Comparison of ENCODE assay signal across 8 cellular contexts in genomic region chr11:129960216-129961214, GRCh38. TPM values are rescaled to one million over a fixed set of nuclear protein-coding genes. Genes with fewer than 3 reads are reported as not detected.
DNase-seq lines count a peak whose midpoint lies in the region; ATAC-seq, FAIRE-seq and TF ChIP-seq lines count a peak whose summit lies in the region.

No MANE protein-coding gene starts in this region.

- CTCF ChIA-PET in HEK293 (lab: Yijun Ruan, JAX) = interaction anchor here (1.0 kb wide), 1 partner anchor 37 kb away, joined by 4 read pairs; no protein-coding TSS in a partner anchor

- peak; percentile 83 for ATAC-seq in GM18519 (IDR thresholded peaks at IDR 0.05; ENCODE audit: low FRiP score, unreplicated experiment)
- no peak for ATAC-seq in Right ventricle myocardium superior (ENCODE audit: poor library complexity)

- H3K27ac ChIP-seq in HEK293 (ENCODE audit: extremely low read depth, low read depth, low read length) = no peak overlapping the region
- H3K27ac ChIP-seq in effector memory CD4-positive, alpha-beta T cell (ENCODE audit: insufficient read depth, low read length, poor library complexity, severe bottlenecking) = no peak overlapping the region

- intact Hi-C loops in Right ventricle myocardium superior (cut with DNase I) = no loop called here

- H3K4me3 ChIP-seq in HEK293 (ENCODE audit: low read depth, low read length) (no peak overlapping the region), foreskin fibroblast (ENCODE audit: low read depth in 1 of 2, low read length in 2 of 2) (no peak overlapping the region)
- no peak overlapping the region for H3K4me3 ChIP-seq in effector memory CD4-positive, alpha-beta T cell (ENCODE audit: insufficient read depth, low read depth, low read length, poor library complexity, severe bottlenecking)

- DNase-seq in MV-4-11 (lab: John Stamatoyannopoulos, UW) (peak; percentile 43), foreskin fibroblast (peak; percentile 89 to 95), Right ventricle myocardium superior (no peak), frontal cortex (ENCODE audit: low spot score in 2 of 2) (no peak), NOMO-1 treated with dmso at 0.1 percent for 144 hours (lab: John Stamatoyannopoulos, UW; ENCODE audit: unreplicated experiment) (no peak)
- no peak for DNase-seq in effector memory CD4-positive, alpha-beta T cell

- no peak for TF ChIP-seq CTCF in HEK293 (tag by site-specific recombination; IDR thresholded peaks at IDR 0.05)
- no peak for TF ChIP-seq CTCF in foreskin fibroblast (IDR thresholded peaks at IDR 0.05; ENCODE audit: low read depth, low read length)

- H3K4me1 ChIP-seq in HEK293 (ENCODE audit: control insufficient read depth, insufficient read depth, low read length) = no peaks in the 10 kb centered on the region
- no peaks in the 10 kb centered on the region for H3K4me1 ChIP-seq in effector memory CD4-positive, alpha-beta T cell (ENCODE audit: control insufficient read depth, insufficient read depth, low read length, poor library complexity, severe bottlenecking)

- H3K27me3 ChIP-seq in effector memory CD4-positive, alpha-beta T cell (replicated peaks; ENCODE audit: control insufficient read depth, insufficient read depth, low read length, poor library complexity, severe bottlenecking) = no peaks in the 10 kb centered on the region

- POLR2A ChIA-PET in HEK293 (lab: Yijun Ruan, JAX) = no interaction called here

- peaks cover 0 to 5% of the 10 kb centered on the region in 2 experiments; a peak in 1 of 3 replicates for H3K36me3 ChIP-seq in HEK293 (ENCODE audit: control insufficient read depth in 2 of 2, insufficient read depth in 1 of 2, low read length in 2 of 2)
- H3K36me3 ChIP-seq in effector memory CD4-positive, alpha-beta T cell (ENCODE audit: control insufficient read depth, insufficient read depth, low read length) = peaks cover 8% of the 10 kb centered on the region

- H3K9me3 ChIP-seq in HEK293 (ENCODE audit: control insufficient read depth, insufficient read depth, low read depth, low read length) = no peaks in the 10 kb centered on the region
- H3K9me3 ChIP-seq in effector memory CD4-positive, alpha-beta T cell (ENCODE audit: control insufficient read depth, low read length) = no peaks in the 10 kb centered on the region

- FAIRE-seq in frontal cortex (lab: Jason Lieb, UNC) = no peak

TF ChIP-seq in HEK293, 187 proteins besides CTCF, POLR2A, EP300 and RAD21:
- TF ChIP-seq ZNF677 (tag by site-specific recombination; IDR thresholded peaks at IDR 0.05) (peak; percentile 64; the same call in 1 of the 2 replicates), ZNF157 (tag by site-specific recombination; IDR thresholded peaks at IDR 0.05) (no peak)

RNA-seq across cellular contexts. Expression of gene PRDM10, which starts 42.1 kb away (rescaled TPM):
- total RNA-seq in Right ventricle myocardium superior (4.9 TPM), frontal cortex (11.4 TPM)

Comparison
In these comparisons a context has a peak if more than half of its experiments do, and no peak if none do; other contexts are left out.
1. DNase-seq: peak in MV-4-11 (single experiment) and foreskin fibroblast (2 of 2); none in Right ventricle myocardium superior (single experiment), frontal cortex (0 of 2), NOMO-1 treated with dmso at 0.1 percent for 144 hours (single experiment) and effector memory CD4-positive, alpha-beta T cell (0 of 3).